Comparison of ENCODE assay signal across 17 cellular contexts in the genomic region with DNA sequence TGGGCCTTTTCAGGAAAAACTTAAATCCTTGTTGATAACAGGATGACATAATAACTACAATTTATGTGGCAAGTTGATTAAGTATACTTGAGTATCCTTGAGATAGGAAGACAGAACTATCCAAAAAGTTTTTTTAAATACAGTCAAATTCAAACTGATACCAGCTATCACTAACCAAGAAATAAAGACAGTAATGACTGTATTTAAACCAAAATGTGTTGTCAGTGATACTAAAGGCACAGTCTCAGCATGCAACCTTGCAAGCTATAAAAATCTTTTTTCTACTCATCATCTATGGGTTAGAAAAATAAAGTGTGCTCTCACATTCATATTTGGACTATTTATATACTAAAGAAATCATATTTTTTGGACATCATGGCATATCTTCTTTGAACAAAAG.
A peak's percentile ranks its signal among the peaks of the same experiment; 100 is the strongest.
DNase-seq lines count a peak whose midpoint lies in the region; ATAC-seq and TF ChIP-seq lines count a peak whose summit lies in the region.
"Had no signal": no experiment of that assay in that cellular context is flagged by ENCODE, and none has a peak within 500 bp of the region (broad histone marks: within the 10 kb centered on the region; RNA-seq: fewer than 3 reads in every experiment).

No MANE protein-coding gene starts in this region.

- H3K27ac ChIP-seq in 22Rv1 = peak overlapping the region; percentile 41
- H3K27ac ChIP-seq: A549, C4-2B had no signal

- no peak for DNase-seq in mesothelial cell of epicardium (ENCODE audit: low spot score in 2 of 2, unreplicated experiment in 2 of 2)
- DNase-seq in NCI-H2107 (lab: John Stamatoyannopoulos, UW) = no peak
- DNase-seq in NCI-H510A (lab: John Stamatoyannopoulos, UW) = no peak
- no peak for DNase-seq in activated CD4-positive, CD25-positive, alpha-beta regulatory T cell treated with anti-CD3 and anti-CD28 coated beads, Interleukin-2, amount 50 U/mL, for 72 hours
- DNase-seq: AML-193; CD4-positive, alpha-beta T cell; DMS79; GDM1; HCEC 1CT; KBM-7 had no signal

- H3K4me1 Mint-ChIP-seq in activated T-helper 17 cell treated with anti-CD3 and anti-CD28 coated beads, Interleukin-2, amount 50 U/mL, for 72 hours = no peaks in the 10 kb centered on the region
- H3K4me1 Mint-ChIP-seq in mesothelial cell of epicardium = peaks cover 7% of the 10 kb centered on the region

- TF ChIP-seq CTCF in 22Rv1 (IDR thresholded peaks at IDR 0.05) = no peak
- no peak for TF ChIP-seq CTCF in mesothelial cell of epicardium (IDR thresholded peaks at IDR 0.05; ENCODE audit: unreplicated experiment)

- H3K36me3 Mint-ChIP-seq in activated T-helper 17 cell treated with anti-CD3 and anti-CD28 coated beads, Interleukin-2, amount 50 U/mL, for 72 hours (ENCODE audit: low read depth) = peaks cover 80% of the 10 kb centered on the region
- H3K36me3 Mint-ChIP-seq in mesothelial cell of epicardium = peaks cover 27% of the 10 kb centered on the region

- ATAC-seq in GM18519 (IDR thresholded peaks at IDR 0.05; ENCODE audit: low FRiP score, unreplicated experiment) = peak; percentile 44
- ATAC-seq in activated T-helper 17 cell treated with anti-CD3 and anti-CD28 coated beads, Interleukin-2, amount 50 U/mL, for 72 hours (replicated peaks) = peak; percentile 57

- H3K4me3 Mint-ChIP-seq in activated T-helper 17 cell treated with anti-CD3 and anti-CD28 coated beads, Interleukin-2, amount 50 U/mL, for 72 hours = no peak overlapping the region
- H3K4me3 Mint-ChIP-seq in mesothelial cell of epicardium = no peak overlapping the region
- H3K4me3 Mint-ChIP-seq: CD4-positive, alpha-beta T cell; GM23338; IgD-negative memory B cell had no signal

- H3K27ac Mint-ChIP-seq in activated T-helper 17 cell treated with anti-CD3 and anti-CD28 coated beads, Interleukin-2, amount 50 U/mL, for 72 hours = no peak overlapping the region
- H3K27ac Mint-ChIP-seq in mesothelial cell of epicardium = peak overlapping the region; percentile 35
- H3K27ac Mint-ChIP-seq: CD4-positive, alpha-beta T cell; IgD-negative memory B cell had no signal

- H3K27me3 Mint-ChIP-seq in activated T-helper 17 cell treated with anti-CD3 and anti-CD28 coated beads, Interleukin-2, amount 50 U/mL, for 72 hours = no peaks in the 10 kb centered on the region
- no peaks in the 10 kb centered on the region for H3K27me3 Mint-ChIP-seq in mesothelial cell of epicardium (ENCODE audit: low read depth)
- H3K27me3 Mint-ChIP-seq: CD4-positive, alpha-beta T cell; IgD-negative memory B cell had no signal

- no peaks in the 10 kb centered on the region for H3K9me3 Mint-ChIP-seq in activated T-helper 17 cell treated with anti-CD3 and anti-CD28 coated beads, Interleukin-2, amount 50 U/mL, for 72 hours
- H3K9me3 Mint-ChIP-seq in mesothelial cell of epicardium = no peaks in the 10 kb centered on the region
- H3K9me3 Mint-ChIP-seq: CD4-positive, alpha-beta T cell; GM23338 had no signal
